Comparison of ENCODE assay signal across 11 cellular contexts in genomic region chr17:41885733-41886132, GRCh38. TPM values are rescaled to one million over a fixed set of nuclear protein-coding genes. Genes with fewer than 3 reads are reported as not detected.
DNase-seq lines count a peak whose midpoint lies in the region; ATAC-seq and TF ChIP-seq lines count a peak whose summit lies in the region.
"Had no signal": no experiment of that assay in that cellular context is flagged by ENCODE, and none has a peak within 500 bp of the region (broad histone marks: within the 10 kb centered on the region; RNA-seq: fewer than 3 reads in every experiment).

No MANE protein-coding gene starts in this region.

- H3K4me1 ChIP-seq in heart right ventricle = no peaks in the 10 kb centered on the region
- H3K4me1 ChIP-seq in ovary (ENCODE audit: insufficient read depth) = no peaks in the 10 kb centered on the region
- H3K4me1 ChIP-seq: gastrocnemius medialis had no signal

- no peak overlapping the region for H3K4me3 ChIP-seq in heart right ventricle
- no peak overlapping the region for H3K4me3 ChIP-seq in fibroblast of pulmonary artery (replicated peaks; ENCODE audit: low read depth, low read length)
- H3K4me3 ChIP-seq in ovary = no peak overlapping the region
- H3K4me3 ChIP-seq: gastrocnemius medialis had no signal

- TF ChIP-seq EP300 in ovary (IDR thresholded peaks at IDR 0.05) = no peak

- H3K9me3 ChIP-seq in heart right ventricle (no peaks in the 10 kb centered on the region), ovary (no peaks in the 10 kb centered on the region)
- H3K9me3 ChIP-seq: gastrocnemius medialis had no signal

- TF ChIP-seq CTCF in heart right ventricle (IDR thresholded peaks at IDR 0.05) = peak in 6 of 9 donors; percentile 11 to 41 (median 25)
- peak; percentile 26 for TF ChIP-seq CTCF in fibroblast of pulmonary artery (IDR thresholded peaks at IDR 0.05; ENCODE audit: low read length, missing control alignments)
- no peak for TF ChIP-seq CTCF in ovary (IDR thresholded peaks at IDR 0.05)

- DNase-seq in heart right ventricle (no peak), left cardiac atrium (no peak), RKO (ENCODE audit: low spot score) (peak; percentile 47), fibroblast of pulmonary artery (ENCODE audit: low read depth) (peak; percentile 10), NCI-H2227 (lab: John Stamatoyannopoulos, UW; ENCODE audit: unreplicated experiment) (no peak), AG08396 (ENCODE audit: low spot score) (no peak), globus pallidus (ENCODE audit: low spot score) (no peak), ovary (no peak)
- DNase-seq: gastrocnemius medialis, Karpas-422 had no signal

- no peak for ATAC-seq in heart right ventricle
- ATAC-seq in left cardiac atrium = no peak
- ATAC-seq: gastrocnemius medialis had no signal

- H3K27me3 ChIP-seq in heart right ventricle = no peaks in the 10 kb centered on the region
- H3K27me3 ChIP-seq in ovary = no peaks in the 10 kb centered on the region
- H3K27me3 ChIP-seq: gastrocnemius medialis had no signal

- H3K36me3 ChIP-seq in heart right ventricle (peaks cover 6 to 100% (median 84%) of the 10 kb centered on the region in 9 donors), ovary (no peaks in the 10 kb centered on the region)

- intact Hi-C loops in heart right ventricle (cut with DNase I) = no loop called here
- intact Hi-C loops in left cardiac atrium (cut with DNase I) = no loop called here
- intact Hi-C loops in ovary (cut with DNase I) = no loop called here

- WGBS in heart right ventricle, 2 donors = 83 to 86% methylated on average over 6 of the region's 6 CpGs
- 74 to 82% (median 76%) methylated on average over 6 of the region's 6 CpGs for WGBS in ovary, 3 donors

- H3K27ac ChIP-seq in heart right ventricle (no peak overlapping the region), ovary (no peak overlapping the region)
- H3K27ac ChIP-seq: gastrocnemius medialis had no signal

- TF ChIP-seq POLR2A in ovary (IDR thresholded peaks at IDR 0.05) = no peak

RNA-seq across cellular contexts. Expression of gene KLHL11, which starts 20.5 kb away (rescaled TPM):
- total RNA-seq in heart right ventricle (1 to 10 TPM; 2.1 to 4.9 (median 3.6) TPM), left cardiac atrium (1 to 10 TPM; 4.7 to 6.1 TPM), ovary (10 to 100 TPM; 18.9 to 30.5 (median 20.6) TPM)
- polyA plus RNA-seq in heart right ventricle (1 to 10 TPM; 1.4 TPM), ovary (1 to 10 TPM; 2.7 to 3.9 TPM)

RNA-seq across cellular contexts. Expression of gene ACLY, which starts 33.0 kb away (rescaled TPM):
- 10 to 100 TPM; 22.0 to 42.2 (median 25.2) TPM for total RNA-seq in heart right ventricle
- polyA plus RNA-seq in heart right ventricle = 10 to 100 TPM; 12.1 to 27.0 TPM
- total RNA-seq in left cardiac atrium = 10 to 100 TPM; 58.7 to 72.2 TPM
- 100 to 1,000 TPM in 1 of 7 donors, 10 to 100 TPM in 6; 23.6 to 119 (median 53.4) TPM for total RNA-seq in ovary
- 10 to 100 TPM; 26.9 to 69.4 TPM for polyA plus RNA-seq in ovary

RNA-seq across cellular contexts. Expression of gene ODAD4, which starts 44.7 kb away (rescaled TPM):
- total RNA-seq in heart right ventricle (1 to 10 TPM in 3 of 10 donors, under 1 TPM in 7; 0.23 to 1.6 (median 0.63) TPM), left cardiac atrium (1 to 10 TPM; 1.0 to 1.3 TPM), ovary (10 to 100 TPM in 1 of 7 donors, 1 to 10 TPM in 6; 1.1 to 11.0 (median 2.4) TPM)
- polyA plus RNA-seq in heart right ventricle (1 to 10 TPM; 1.2 to 1.5 TPM), ovary (1 to 10 TPM; 1.7 to 2.1 TPM)

RNA-seq across cellular contexts. Expression of gene KLHL10, which starts 48.1 kb away (rescaled TPM):
- total RNA-seq in heart right ventricle = under 1 TPM in 4 of 10 donors, not detected in 6; 0.12 to 0.25 (median 0.18) TPM
- under 1 TPM in 1 of 2 donors, not detected in 1; 0.01 TPM for polyA plus RNA-seq in heart right ventricle
- total RNA-seq in left cardiac atrium = under 1 TPM; 0.18 to 0.32 TPM
- under 1 TPM; 0.13 to 0.60 (median 0.23) TPM for total RNA-seq in ovary
- polyA plus RNA-seq in ovary = under 1 TPM; 0.21 to 0.57 TPM
- polyA plus RNA-seq: CD14-positive monocyte had no signal

RNA-seq across cellular contexts. Expression of gene NT5C3B, which starts 49.7 kb away (rescaled TPM):
- 10 to 100 TPM; 14.5 to 25.0 (median 20.5) TPM for total RNA-seq in heart right ventricle
- 10 to 100 TPM; 42.1 to 48.5 TPM for polyA plus RNA-seq in heart right ventricle
- 10 to 100 TPM; 27.8 to 42.1 TPM for total RNA-seq in left cardiac atrium
- total RNA-seq in ovary = 10 to 100 TPM; 34.5 to 65.4 (median 48.8) TPM
- polyA plus RNA-seq in ovary = 100 to 1,000 TPM in 1 of 2 donors, 10 to 100 TPM in 1; 71.0 to 106 TPM

Comparison
In these comparisons a context has a peak if more than half of its experiments do, and no peak if none do; other contexts are left out.
1. DNase-seq: peak in RKO (single experiment) and fibroblast of pulmonary artery (single experiment); none in heart right ventricle (0 of 2), left cardiac atrium (single experiment), NCI-H2227 (single experiment), AG08396 (single experiment), globus pallidus (single experiment) and ovary (0 of 5).
2. CTCF ChIP-seq: peak in heart right ventricle (6 of 9) and fibroblast of pulmonary artery (single experiment); none in ovary (0 of 3).